Comparison of ENCODE assay signal across 8 cellular contexts in genomic region chr1:93681095-93681548, GRCh38. TPM values are rescaled to one million over a fixed set of nuclear protein-coding genes. Genes with fewer than 3 reads are reported as not detected.
A peak's percentile ranks its signal among the peaks of the same experiment; 100 is the strongest.
DNase-seq lines count a peak whose midpoint lies in the region; ATAC-seq and TF ChIP-seq lines count a peak whose summit lies in the region.

No MANE protein-coding gene starts in this region.

- H3K4me1 Mint-ChIP-seq in nephron progenitor cell, result peaks cover 28% of the 10 kb centered on the region

- H3K27me3 ChIP-seq in esophagus (ENCODE audit: control insufficient read depth in 1 of 2, insufficient read depth in 2 of 2, low read length in 2 of 2), result no peaks in the 10 kb centered on the region

- ATAC-seq in GM18868 (IDR thresholded peaks at IDR 0.05; ENCODE audit: unreplicated experiment) (peak; percentile 33), HG02623 (IDR thresholded peaks at IDR 0.05; ENCODE audit: unreplicated experiment) (peak; percentile 28)

- peak overlapping the region; percentile 91 for H3K4me3 Mint-ChIP-seq in nephron progenitor cell

- H3K9me3 ChIP-seq in SK-N-MC (ENCODE audit: low read depth, low read length) (no peaks in the 10 kb centered on the region), esophagus (ENCODE audit: control insufficient read depth in 2 of 2, insufficient read depth in 1 of 2, low read depth in 1 of 2, low read length in 1 of 2) (no peaks in the 10 kb centered on the region)

- no peak for DNase-seq in SK-N-MC (ENCODE audit: low read depth, low spot score)
- peak; percentile 46 for DNase-seq in nephron progenitor cell
- no peak for DNase-seq in ureter (ENCODE audit: low spot score)
- no peak for DNase-seq in DMS114 treated with DMSO at 0.1 percent for 48 hours (lab: John Stamatoyannopoulos, UW; ENCODE audit: unreplicated experiment)
- DNase-seq in hippocampal formation (lab: John Stamatoyannopoulos, UW), result no peak

- peaks cover 59% of the 10 kb centered on the region for H3K27me3 Mint-ChIP-seq in nephron progenitor cell (ENCODE audit: low read depth, poor library complexity)

- H3K9me3 Mint-ChIP-seq in nephron progenitor cell, result no peaks in the 10 kb centered on the region

- no peak overlapping the region for H3K9ac ChIP-seq in SK-N-MC (ENCODE audit: insufficient read length)

- no peak overlapping the region for H3K27ac ChIP-seq in SK-N-MC
- H3K27ac ChIP-seq in esophagus (ENCODE audit: low read depth in 2 of 2, low read length in 1 of 2), result peak overlapping the region; percentile 83 to 86

- no peaks in the 10 kb centered on the region for H3K36me3 ChIP-seq in SK-N-MC (ENCODE audit: insufficient read depth, low read length)
- H3K36me3 ChIP-seq in esophagus (ENCODE audit: control insufficient read depth in 2 of 2, insufficient read depth in 2 of 2, low read length in 1 of 2), result no peaks in the 10 kb centered on the region

- H3K36me3 Mint-ChIP-seq in nephron progenitor cell (ENCODE audit: low read depth), result peaks cover 7% of the 10 kb centered on the region

- peak overlapping the region; percentile 77 for H3K4me3 ChIP-seq in SK-N-MC
- H3K4me3 ChIP-seq in esophagus (ENCODE audit: low read depth in 1 of 2, low read length in 2 of 2), result peak overlapping the region; percentile 61 to 71

- no peak overlapping the region for H3K27ac Mint-ChIP-seq in nephron progenitor cell

- no peak for TF ChIP-seq CTCF in nephron progenitor cell (IDR thresholded peaks at IDR 0.05)

- WGBS in esophagus, 2 donors, result 0 to 1% methylated on average over 42 of the region's 42 CpGs

- H3K4me1 ChIP-seq in esophagus (ENCODE audit: control insufficient read depth in 2 of 2, insufficient read depth in 2 of 2, low read length in 1 of 2), result peaks cover 0 to 6% of the 10 kb centered on the region in 2 donors

RNA-seq across cellular contexts. Expression of gene BCAR3, which starts 0.5 kb away (rescaled TPM):
- 1 to 10 TPM; 7.5 to 9.4 TPM for polyA plus RNA-seq in esophagus
- total RNA-seq in ureter, result 26.7 TPM
